ENCODE assay signal across 14 cellular contexts in the genomic region with DNA sequence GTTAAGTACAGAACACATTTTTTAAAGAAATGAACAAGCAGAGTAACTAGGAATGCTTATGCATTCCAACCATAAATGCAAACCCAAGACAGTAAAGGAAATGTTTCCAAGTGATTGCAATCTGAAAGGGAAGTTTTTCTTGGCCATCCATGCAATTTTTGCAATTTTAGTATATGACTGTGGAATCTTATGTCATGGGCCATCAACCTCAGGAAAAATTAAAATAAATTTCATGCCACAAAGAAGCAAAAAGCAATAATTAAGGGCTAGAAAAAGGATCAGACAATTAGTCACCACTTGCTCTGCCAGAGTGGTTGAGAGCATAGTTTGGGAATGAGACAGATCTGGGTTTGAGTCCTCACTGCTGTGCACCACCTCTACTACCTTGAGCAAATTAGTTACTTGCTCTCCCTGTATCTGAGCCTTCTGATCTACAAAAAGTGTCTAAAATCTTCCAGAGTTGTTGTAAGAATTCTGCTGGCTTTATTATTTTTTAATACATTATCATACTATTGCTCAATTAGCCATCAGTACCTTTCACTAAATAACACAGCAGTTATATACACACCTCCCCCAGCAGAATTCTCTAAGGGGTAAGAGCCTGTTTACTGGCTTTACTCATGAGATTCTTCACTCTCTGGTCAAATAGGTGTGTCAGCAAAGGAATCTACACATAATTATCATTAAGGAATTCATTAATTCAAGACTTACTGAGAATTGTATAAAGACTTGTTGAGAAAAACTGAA. TPM values are rescaled to one million over a fixed set of nuclear protein-coding genes. Genes with fewer than 3 reads are reported as not detected.
A peak's percentile ranks its signal among the peaks of the same experiment; 100 is the strongest.
DNase-seq lines count a peak whose midpoint lies in the region; FAIRE-seq and TF ChIP-seq lines count a peak whose summit lies in the region.
"Had no signal": no experiment of that assay in that cellular context is flagged by ENCODE, and none has a peak within 500 bp of the region (broad histone marks: within the 10 kb centered on the region; RNA-seq: fewer than 3 reads in every experiment).

No MANE protein-coding gene starts in this region.

- TF ChIP-seq CTCF in epithelial cell of esophagus (IDR thresholded peaks at IDR 0.05; ENCODE audit: insufficient read depth, low read depth, low read length, missing control alignments), result no peak

- POLR2A ChIA-PET in HEK293T (lab: Yijun Ruan, JAX), result no interaction called here

- no peak overlapping the region for H3K4me3 ChIP-seq in epithelial cell of esophagus (ENCODE audit: low read length)
- H3K4me3 ChIP-seq: body of pancreas had no signal

- in situ Hi-C loops in Caki2 (cut with HindIII; ENCODE audit: low pct_unique_long_range_greater_than_20kb, low sequenced_read_pairs), result no loop called here

- CTCF ChIA-PET in HEK293T (lab: Yijun Ruan, JAX), result no interaction called here

- peak; percentile 84 for FAIRE-seq in RCC 7860 (lab: Jason Lieb, UNC)

- DNase-seq in Caki2 (ENCODE audit: low read depth), result peak; percentile 35
- peak; percentile 78 for DNase-seq in RCC 7860 (ENCODE audit: low spot score)
- DNase-seq in epithelial cell of esophagus (ENCODE audit: low read depth), result peak; percentile 78
- DNase-seq in non-pigmented ciliary epithelial cell (ENCODE audit: low read depth), result peak; percentile 91
- no peak for DNase-seq in NCI-H1092 (lab: John Stamatoyannopoulos, UW)
- no peak for DNase-seq in HEK293T (ENCODE audit: extremely low spot score)
- DNase-seq in activated CD8-positive, alpha-beta memory T cell treated with anti-CD3 and anti-CD28 coated beads, Interleukin-2, amount 50 U/mL, for 48 hours, result no peak
- no peak for DNase-seq in amygdala (lab: John Stamatoyannopoulos, UW)
- DNase-seq: activated CD4-positive, alpha-beta T cell treated with anti-CD3 and anti-CD28 coated beads for 36 hours; activated T-cell treated with anti-CD3 and anti-CD28 coated beads, Interleukin-2, amount 50 U/mL, for 48 hours; body of pancreas; CD4-positive, alpha-beta T cell; NCI-H2029; NK-92 treated with Interleukin-12 subunit alpha and Interleukin-12 subunit beta, amount 100 ng/mL, for 24 hours had no signal

TF ChIP-seq in HEK293T, 16 proteins besides CTCF, POLR2A, EP300 and RAD21:
- no peak for TF ChIP-seq L3MBTL2 (conservative IDR thresholded peaks at IDR 0.05)
- TF ChIP-seq SP1 (IDR thresholded peaks at IDR 0.05), result no peak
- no peak for TF ChIP-seq TARDBP (IDR thresholded peaks at IDR 0.05)
- TF ChIP-seq LEF1 (IDR thresholded peaks at IDR 0.05; ENCODE audit: borderline replicate concordance), result no peak
- no peak for TF ChIP-seq ELF4 (IDR thresholded peaks at IDR 0.05)
- TF ChIP-seq BHLHE40 (IDR thresholded peaks at IDR 0.05; ENCODE audit: borderline replicate concordance), result no peak
- no peak for TF ChIP-seq HDGF (IDR thresholded peaks at IDR 0.05; ENCODE audit: borderline replicate concordance)
- TF ChIP-seq ZNF384 (IDR thresholded peaks at IDR 0.05), result no peak
- TF ChIP-seq FOXK2 (IDR thresholded peaks at IDR 0.05), result no peak
- no peak for TF ChIP-seq FOXM1 (IDR thresholded peaks at IDR 0.05; ENCODE audit: borderline replicate concordance)
- TF ChIP-seq FOXA1 (IDR thresholded peaks at IDR 0.05), result no peak
- TF ChIP-seq CTBP1 (IDR thresholded peaks at IDR 0.05; ENCODE audit: borderline replicate concordance), result no peak
- TF ChIP-seq NFRKB (IDR thresholded peaks at IDR 0.05), result no peak
TF ChIP-seq in HEK293T: peak in this region for 0.

RNA-seq across cellular contexts. Expression of a gene that starts 49.8 kb away (rescaled TPM):
- total RNA-seq in Caki2 (2014; rRNA removed; shearing (Covaris generic); ENCODE audit: low replicate concordance), result 22.5 and 31.9 TPM in 2 replicates

Comparison
In these comparisons a context has a peak if more than half of its experiments do, and no peak if none do; other contexts are left out.
1. DNase-seq: peak in Caki2 (single experiment), RCC 7860 (single experiment), epithelial cell of esophagus (single experiment) and non-pigmented ciliary epithelial cell (single experiment); none in NCI-H1092 (single experiment), HEK293T (single experiment), activated CD8-positive, alpha-beta memory T cell treated with anti-CD3 and anti-CD28 coated beads, Interleukin-2, amount 50 U/mL, for 48 hours (single experiment) and amygdala (0 of 56).